ENCODE assay signal across 12 cellular contexts in genomic region chr2:8490166-8490565, GRCh38.
"Had no signal": no experiment of that assay in that cellular context is flagged by ENCODE, and none has a peak within 500 bp of the region (broad histone marks: within the 10 kb centered on the region; RNA-seq: fewer than 3 reads in every experiment).

No MANE protein-coding gene starts in this region.

- H3K9me3 Mint-ChIP-seq: activated CD4-positive, alpha-beta T cell treated with anti-CD3 and anti-CD28 coated beads, Interleukin-2, amount 10 ng/mL, durations not matched to agents 7 days and 5 days; activated naive CD4-positive, alpha-beta T cell treated with anti-CD3 and anti-CD28 coated beads for 36 hours; activated T-cell treated with anti-CD3 and anti-CD28 coated beads, Interleukin-2, amount 50 U/mL, for 72 hours; neural progenitor cell; type B pancreatic cell; WTC11 had no signal

- H3K4me3 Mint-ChIP-seq: activated CD4-positive, alpha-beta T cell treated with anti-CD3 and anti-CD28 coated beads, Interleukin-2, amount 10 ng/mL, durations not matched to agents 7 days and 5 days; activated naive CD4-positive, alpha-beta T cell treated with anti-CD3 and anti-CD28 coated beads for 36 hours; neural progenitor cell; stimulated activated naive B cell treated with anti-CD40 and anti-IgM and Interleukin-4, amounts not matched to agents 10 μg/mL and 1 μg/mL and 100 μg/mL, for 72 hours; type B pancreatic cell; WTC11 had no signal

- H3K27ac Mint-ChIP-seq: activated naive CD4-positive, alpha-beta T cell treated with anti-CD3 and anti-CD28 coated beads for 36 hours; activated T-cell treated with anti-CD3 and anti-CD28 coated beads, Interleukin-2, amount 50 U/mL, for 72 hours; neural progenitor cell; stimulated activated naive B cell treated with anti-CD40 and anti-IgM and Interleukin-4, amounts not matched to agents 10 μg/mL and 1 μg/mL and 100 μg/mL, for 72 hours; type B pancreatic cell; WTC11 had no signal

- H3K27me3 Mint-ChIP-seq: activated CD4-positive, alpha-beta T cell treated with anti-CD3 and anti-CD28 coated beads, Interleukin-2, amount 10 ng/mL, durations not matched to agents 7 days and 5 days; type B pancreatic cell had no signal

- H3K36me3 Mint-ChIP-seq: neural progenitor cell, type B pancreatic cell, WTC11 had no signal

- DNase-seq: activated CD4-positive, alpha-beta T cell treated with anti-CD3 and anti-CD28 coated beads, Interleukin-2, amount 10 ng/mL, durations not matched to agents 7 days and 5 days; activated naive CD4-positive, alpha-beta T cell treated with anti-CD3 and anti-CD28 coated beads for 36 hours; activated T-cell treated with anti-CD3 and anti-CD28 coated beads, Interleukin-2, amount 50 U/mL, for 72 hours; adrenal gland; cortex of kidney; effector CD8-positive, alpha-beta T cell; gastrocnemius medialis; kidney; stimulated activated naive B cell treated with anti-CD40 and anti-IgM and Interleukin-4, amounts not matched to agents 10 μg/mL and 1 μg/mL and 100 μg/mL, for 72 hours had no signal

- ATAC-seq: activated T-cell treated with anti-CD3 and anti-CD28 coated beads, Interleukin-2, amount 50 U/mL, for 72 hours; gastrocnemius medialis; stimulated activated naive B cell treated with anti-CD40 and anti-IgM and Interleukin-4, amounts not matched to agents 10 μg/mL and 1 μg/mL and 100 μg/mL, for 72 hours; WTC11 had no signal
